1 cellular context compared by ENCODE assay signal in the genomic region with DNA sequence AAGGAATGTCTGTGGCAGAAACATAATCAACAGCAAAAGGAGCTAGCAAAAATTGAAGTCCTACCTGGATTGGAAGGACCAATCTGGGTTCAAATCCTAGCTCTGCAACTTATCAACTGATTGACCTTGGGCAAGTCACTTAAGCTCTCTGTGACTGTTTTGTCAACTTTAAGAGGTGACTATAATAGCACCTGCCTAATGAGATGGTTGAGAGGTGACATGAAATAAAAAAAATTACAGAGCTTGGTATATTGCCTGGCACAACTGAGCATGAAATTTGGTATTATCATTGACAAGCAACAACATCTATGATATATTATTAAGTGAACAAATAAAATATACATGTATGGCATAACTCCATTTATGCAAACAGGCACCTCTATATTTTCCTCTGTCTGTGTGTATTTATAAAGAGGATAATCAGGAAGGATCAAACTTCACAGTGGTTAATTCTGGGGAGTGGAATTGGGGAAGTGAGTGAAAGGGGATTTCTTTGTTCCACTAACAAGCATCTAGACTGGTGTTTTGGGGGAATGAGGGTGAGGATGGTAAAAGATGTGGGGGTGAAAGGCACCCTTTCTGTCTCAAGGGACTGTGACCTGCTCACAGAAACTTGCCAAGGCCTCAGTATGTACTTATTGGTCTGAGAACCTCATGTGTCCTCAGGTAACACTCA.
TF ChIP-seq lines count a peak whose summit lies in the region.

No MANE protein-coding gene starts in this region.

TF ChIP-seq in IMR-90, 13 proteins besides CTCF, POLR2A, EP300 and RAD21 (continued from another document):
- TF ChIP-seq USF2 (IDR thresholded peaks at IDR 0.05; ENCODE audit: low read depth, low read length) (no peak), MAFK (IDR thresholded peaks at IDR 0.05; ENCODE audit: low read depth, low read length) (no peak), MXI1 (IDR thresholded peaks at IDR 0.05; ENCODE audit: borderline replicate concordance, low read depth, low read length) (no peak), ELK1 (IDR thresholded peaks at IDR 0.05; ENCODE audit: borderline replicate concordance, low read depth, low read length) (no peak), SMC3 (IDR thresholded peaks at IDR 0.05; ENCODE audit: low read depth, low read length) (no peak)
TF ChIP-seq in IMR-90: peak in this region for 0.
